In the genomic region with DNA sequence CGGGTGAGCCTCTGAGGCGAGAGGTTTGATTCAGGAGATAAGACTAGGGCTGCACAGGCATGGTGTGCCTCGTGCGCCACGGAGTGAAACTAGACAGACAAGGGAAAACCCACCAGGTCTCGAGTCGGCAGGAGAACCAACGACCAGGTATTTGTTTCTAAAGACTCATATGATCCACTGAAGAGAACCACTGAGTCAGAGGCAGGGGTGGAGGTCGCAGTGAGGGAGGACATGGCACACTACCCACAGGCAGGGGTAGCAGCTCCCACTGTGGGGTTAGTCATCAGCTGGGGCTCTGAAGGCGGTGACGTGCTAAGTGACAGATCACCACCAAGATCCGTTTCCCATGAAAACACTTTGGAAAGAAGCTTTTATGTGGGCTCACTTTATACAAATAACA, we compare ENCODE assay signal across 9 cellular contexts. TPM values are rescaled to one million over a fixed set of nuclear protein-coding genes. Genes with fewer than 3 reads are reported as not detected.
DNase-seq lines count a peak whose midpoint lies in the region; ATAC-seq and TF ChIP-seq lines count a peak whose summit lies in the region.
"Had no signal": no experiment of that assay in that cellular context is flagged by ENCODE, and none has a peak within 500 bp of the region (broad histone marks: within the 10 kb centered on the region; RNA-seq: fewer than 3 reads in every experiment).

No MANE protein-coding gene starts in this region.

- no peaks in the 10 kb centered on the region for H3K36me3 ChIP-seq in esophagus muscularis mucosa

- 63% methylated on average over 12 of the region's 12 CpGs for WGBS in esophagus muscularis mucosa

- H3K4me3 Mint-ChIP-seq in CD14-positive monocyte: no peak overlapping the region

- ATAC-seq in HG03097 (IDR thresholded peaks at IDR 0.05; ENCODE audit: low FRiP score, unreplicated experiment): no peak
- ATAC-seq in HG03354 (IDR thresholded peaks at IDR 0.05; ENCODE audit: poor library complexity, severe bottlenecking, unreplicated experiment): no peak

- H3K4me3 ChIP-seq in WI38 (ENCODE audit: low read depth, low read length) (peak overlapping the region; percentile 17), astrocyte of the spinal cord (ENCODE audit: low read depth, low read length) (no peak overlapping the region), esophagus muscularis mucosa (peak overlapping the region in 2 of 4 donors; percentile 8 to 29)

- H3K9me3 ChIP-seq in esophagus muscularis mucosa: no peaks in the 10 kb centered on the region

- no peak for TF ChIP-seq CTCF in CD14-positive monocyte (IDR thresholded peaks at IDR 0.05)
- TF ChIP-seq CTCF in WI38 (IDR thresholded peaks at IDR 0.05; ENCODE audit: low read depth, low read length): no peak
- no peak for TF ChIP-seq CTCF in astrocyte of the spinal cord (IDR thresholded peaks at IDR 0.05; ENCODE audit: low read depth, low read length)
- TF ChIP-seq CTCF in esophagus muscularis mucosa (IDR thresholded peaks at IDR 0.05): no peak

- peaks cover 0 to 6% (median 0%) of the 10 kb centered on the region in 7 donors for H3K9me3 Mint-ChIP-seq in CD14-positive monocyte
- H3K9me3 Mint-ChIP-seq: IgD-negative memory B cell had no signal

- H3K27ac Mint-ChIP-seq in CD14-positive monocyte: peak overlapping the region; percentile 82 to 100 (median 98)

- peaks cover 12% of the 10 kb centered on the region in 2 donors for H3K36me3 Mint-ChIP-seq in CD14-positive monocyte

- peaks cover 87% of the 10 kb centered on the region for H3K4me1 Mint-ChIP-seq in CD14-positive monocyte

- no peak for DNase-seq in CD14-positive monocyte (ENCODE audit: low spot score)
- peak; percentile 77 for DNase-seq in astrocyte of the spinal cord (ENCODE audit: low read depth, low spot score)
- peak; percentile 74 to 80 for DNase-seq in stimulated activated CD4-positive, alpha-beta T cell treated with anti-CD3 and anti-CD28 coated beads, Interleukin-12 subunit alpha, Interleukin-12 subunit beta, amount 100 ng/mL, for 24 hours (ENCODE audit: low read depth in 2 of 2)
- no peak for DNase-seq in esophagus muscularis mucosa (ENCODE audit: extremely low spot score)
- DNase-seq in H4 (ENCODE audit: low spot score): no peak

- H3K27me3 ChIP-seq in esophagus muscularis mucosa: no peaks in the 10 kb centered on the region

- no peak for TF ChIP-seq POLR2A in esophagus muscularis mucosa (IDR thresholded peaks at IDR 0.05; ENCODE audit: low read depth)

- intact Hi-C loops in CD14-positive monocyte (cut with micrococcal nuclease) (loop anchor here in 1 of 2 donors (5.0 kb wide), 1 partner anchor 79 kb away; no protein-coding TSS in a partner anchor), esophagus muscularis mucosa (cut with DNase I) (no loop called here)

- H3K4me1 ChIP-seq in esophagus muscularis mucosa: peaks cover 46 to 88% (median 73%) of the 10 kb centered on the region in 4 donors

- TF ChIP-seq EP300 in esophagus muscularis mucosa (IDR thresholded peaks at IDR 0.05): no peak

- H3K27me3 Mint-ChIP-seq in CD14-positive monocyte (ENCODE audit: low read depth in 3 of 3): no peaks in the 10 kb centered on the region
- H3K27me3 Mint-ChIP-seq: IgD-negative memory B cell had no signal

- in situ Hi-C loops in astrocyte of the spinal cord (cut with HindIII; ENCODE audit: low sequenced_read_pairs): no loop called here

- H3K27ac ChIP-seq in esophagus muscularis mucosa (replicated peaks in 1 of 4): no peak overlapping the region

RNA-seq across cellular contexts. Expression of gene CHSY1, which starts 45.7 kb away (rescaled TPM):
- polyA plus RNA-seq in CD14-positive monocyte: 1 to 10 TPM; 2.7 to 3.0 TPM
- total RNA-seq in esophagus muscularis mucosa: 10 to 100 TPM; 13.3 to 31.6 (median 19.6) TPM
- 18.1 and 22.5 TPM in 2 replicates for total RNA-seq in H4 (2014; rRNA removed; shearing (Covaris generic))

Comparison
In these comparisons a context has a peak if more than half of its experiments do, and no peak if none do; other contexts are left out.
1. DNase-seq: peak in astrocyte of the spinal cord (single experiment) and stimulated activated CD4-positive, alpha-beta T cell treated with anti-CD3 and anti-CD28 coated beads, Interleukin-12 subunit alpha, Interleukin-12 subunit beta, amount 100 ng/mL, for 24 hours (2 of 2); none in CD14-positive monocyte (single experiment), esophagus muscularis mucosa (single experiment) and H4 (single experiment).